Comparison of ENCODE assay signal across 1 cellular context in the genomic region with DNA sequence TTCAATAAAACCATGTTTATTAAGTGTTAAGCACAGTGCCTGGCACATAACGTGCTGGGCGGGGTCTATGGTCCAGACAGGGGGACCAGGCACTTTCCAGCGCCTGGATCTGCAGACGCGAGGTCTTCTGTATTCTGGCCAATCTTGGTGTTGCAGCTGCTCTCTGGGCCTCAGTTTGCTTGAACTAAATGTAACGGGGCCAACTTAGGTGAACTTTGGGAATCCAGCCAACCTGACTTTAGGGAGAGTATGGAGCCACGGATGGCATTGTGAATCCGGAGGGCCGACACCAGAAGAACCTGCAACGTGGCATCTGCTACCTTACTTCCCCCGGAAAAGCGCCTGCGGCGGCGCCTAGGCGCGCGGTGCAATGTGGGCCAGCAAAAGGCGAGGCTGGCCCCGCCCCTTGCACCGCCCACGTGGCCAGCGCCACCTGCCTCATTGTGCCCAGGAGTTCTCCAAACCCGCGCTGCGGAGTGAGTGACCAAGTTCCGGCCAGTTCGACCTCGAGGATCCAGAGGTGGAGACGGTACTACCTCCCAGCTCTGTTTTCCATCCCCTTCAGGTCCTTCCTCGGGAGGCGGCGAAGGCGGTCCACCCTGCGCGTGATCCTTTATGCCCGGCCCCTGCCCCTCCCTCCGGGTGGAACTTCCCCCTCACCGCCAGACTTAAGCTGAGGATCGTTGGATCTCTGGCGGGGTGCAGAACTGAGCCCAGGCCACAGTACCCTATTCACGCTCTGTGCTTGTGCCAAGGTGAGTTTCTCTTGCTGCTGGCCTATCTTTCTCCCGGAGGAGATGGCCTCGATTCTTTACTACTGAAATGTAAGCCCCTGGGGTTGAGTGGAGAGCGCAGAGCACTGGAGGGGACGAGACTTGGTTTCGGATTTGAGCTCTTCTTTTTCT.
TF ChIP-seq lines count a peak whose summit lies in the region.

A gene (plus strand): TSS at position 426 of the 905 bp plus-strand sequence. CDS start 10,969 bp downstream, outside the sequence.

TF ChIP-seq in GM12878, 131 proteins besides CTCF, POLR2A, EP300 and RAD21 (continued from another document and continues in another):
- TF ChIP-seq, protein P1, sequence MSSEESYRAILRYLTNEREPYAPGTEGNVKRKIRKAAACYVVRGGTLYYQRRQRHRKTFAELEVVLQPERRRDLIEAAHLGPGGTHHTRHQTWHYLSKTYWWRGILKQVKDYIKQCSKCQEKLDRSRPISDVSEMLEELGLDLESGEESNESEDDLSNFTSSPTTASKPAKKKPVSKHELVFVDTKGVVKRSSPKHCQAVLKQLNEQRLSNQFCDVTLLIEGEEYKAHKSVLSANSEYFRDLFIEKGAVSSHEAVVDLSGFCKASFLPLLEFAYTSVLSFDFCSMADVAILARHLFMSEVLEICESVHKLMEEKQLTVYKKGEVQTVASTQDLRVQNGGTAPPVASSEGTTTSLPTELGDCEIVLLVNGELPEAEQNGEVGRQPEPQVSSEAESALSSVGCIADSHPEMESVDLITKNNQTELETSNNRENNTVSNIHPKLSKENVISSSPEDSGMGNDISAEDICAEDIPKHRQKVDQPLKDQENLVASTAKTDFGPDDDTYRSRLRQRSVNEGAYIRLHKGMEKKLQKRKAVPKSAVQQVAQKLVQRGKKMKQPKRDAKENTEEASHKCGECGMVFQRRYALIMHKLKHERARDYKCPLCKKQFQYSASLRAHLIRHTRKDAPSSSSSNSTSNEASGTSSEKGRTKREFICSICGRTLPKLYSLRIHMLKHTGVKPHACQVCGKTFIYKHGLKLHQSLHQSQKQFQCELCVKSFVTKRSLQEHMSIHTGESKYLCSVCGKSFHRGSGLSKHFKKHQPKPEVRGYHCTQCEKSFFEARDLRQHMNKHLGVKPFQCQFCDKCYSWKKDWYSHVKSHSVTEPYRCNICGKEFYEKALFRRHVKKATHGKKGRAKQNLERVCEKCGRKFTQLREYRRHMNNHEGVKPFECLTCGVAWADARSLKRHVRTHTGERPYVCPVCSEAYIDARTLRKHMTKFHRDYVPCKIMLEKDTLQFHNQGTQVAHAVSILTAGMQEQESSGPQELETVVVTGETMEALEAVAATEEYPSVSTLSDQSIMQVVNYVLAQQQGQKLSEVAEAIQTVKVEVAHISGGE (CRISPR knock-in tag; IDR thresholded peaks at IDR 0.05): no peak
- TF ChIP-seq, protein P2, sequence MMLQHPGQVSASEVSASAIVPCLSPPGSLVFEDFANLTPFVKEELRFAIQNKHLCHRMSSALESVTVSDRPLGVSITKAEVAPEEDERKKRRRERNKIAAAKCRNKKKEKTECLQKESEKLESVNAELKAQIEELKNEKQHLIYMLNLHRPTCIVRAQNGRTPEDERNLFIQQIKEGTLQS (IDR thresholded peaks at IDR 0.05; ENCODE audit: borderline replicate concordance, extremely low read depth, low read depth, low read length): peak; percentile 49; the same call in 1 of the 2 replicates
- TF ChIP-seq GATAD2B (conservative IDR thresholded peaks at IDR 0.05; ENCODE audit: low read depth): peak; percentile 85; the same call in 1 of the 2 replicates
- TF ChIP-seq ZNF217 (IDR thresholded peaks at IDR 0.05): no peak
- TF ChIP-seq ESRRA (IDR thresholded peaks at IDR 0.05; ENCODE audit: low read length): no peak
- no peak for TF ChIP-seq SIX5 (IDR thresholded peaks at IDR 0.05; ENCODE audit: low read depth, low read length, severe bottlenecking)
- peak; percentile 78 to 86 for TF ChIP-seq BHLHE40 (IDR thresholded peaks at IDR 0.05; ENCODE audit: borderline replicate concordance in 1 of 2, low read depth in 2 of 2, low read length in 1 of 2)
- no peak for TF ChIP-seq EED (IDR thresholded peaks at IDR 0.05; ENCODE audit: low read depth)
- TF ChIP-seq, protein P3, sequence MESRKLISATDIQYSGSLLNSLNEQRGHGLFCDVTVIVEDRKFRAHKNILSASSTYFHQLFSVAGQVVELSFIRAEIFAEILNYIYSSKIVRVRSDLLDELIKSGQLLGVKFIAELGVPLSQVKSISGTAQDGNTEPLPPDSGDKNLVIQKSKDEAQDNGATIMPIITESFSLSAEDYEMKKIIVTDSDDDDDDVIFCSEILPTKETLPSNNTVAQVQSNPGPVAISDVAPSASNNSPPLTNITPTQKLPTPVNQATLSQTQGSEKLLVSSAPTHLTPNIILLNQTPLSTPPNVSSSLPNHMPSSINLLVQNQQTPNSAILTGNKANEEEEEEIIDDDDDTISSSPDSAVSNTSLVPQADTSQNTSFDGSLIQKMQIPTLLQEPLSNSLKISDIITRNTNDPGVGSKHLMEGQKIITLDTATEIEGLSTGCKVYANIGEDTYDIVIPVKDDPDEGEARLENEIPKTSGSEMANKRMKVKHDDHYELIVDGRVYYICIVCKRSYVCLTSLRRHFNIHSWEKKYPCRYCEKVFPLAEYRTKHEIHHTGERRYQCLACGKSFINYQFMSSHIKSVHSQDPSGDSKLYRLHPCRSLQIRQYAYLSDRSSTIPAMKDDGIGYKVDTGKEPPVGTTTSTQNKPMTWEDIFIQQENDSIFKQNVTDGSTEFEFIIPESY (IDR thresholded peaks at IDR 0.05): peak; percentile 87
- TF ChIP-seq MYB (IDR thresholded peaks at IDR 0.05; ENCODE audit: borderline replicate concordance, low read depth, low read length): no peak
- TF ChIP-seq ZNF274 (IDR thresholded peaks at IDR 0.05; ENCODE audit: insufficient read depth, insufficient read length): no peak
- TF ChIP-seq, protein P4, sequence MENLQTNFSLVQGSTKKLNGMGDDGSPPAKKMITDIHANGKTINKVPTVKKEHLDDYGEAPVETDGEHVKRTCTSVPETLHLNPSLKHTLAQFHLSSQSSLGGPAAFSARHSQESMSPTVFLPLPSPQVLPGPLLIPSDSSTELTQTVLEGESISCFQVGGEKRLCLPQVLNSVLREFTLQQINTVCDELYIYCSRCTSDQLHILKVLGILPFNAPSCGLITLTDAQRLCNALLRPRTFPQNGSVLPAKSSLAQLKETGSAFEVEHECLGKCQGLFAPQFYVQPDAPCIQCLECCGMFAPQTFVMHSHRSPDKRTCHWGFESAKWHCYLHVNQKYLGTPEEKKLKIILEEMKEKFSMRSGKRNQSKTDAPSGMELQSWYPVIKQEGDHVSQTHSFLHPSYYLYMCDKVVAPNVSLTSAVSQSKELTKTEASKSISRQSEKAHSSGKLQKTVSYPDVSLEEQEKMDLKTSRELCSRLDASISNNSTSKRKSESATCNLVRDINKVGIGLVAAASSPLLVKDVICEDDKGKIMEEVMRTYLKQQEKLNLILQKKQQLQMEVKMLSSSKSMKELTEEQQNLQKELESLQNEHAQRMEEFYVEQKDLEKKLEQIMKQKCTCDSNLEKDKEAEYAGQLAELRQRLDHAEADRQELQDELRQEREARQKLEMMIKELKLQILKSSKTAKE (IDR thresholded peaks at IDR 0.05; ENCODE audit: low read depth, poor library complexity, severe bottlenecking): peak; percentile 22
- no peak for TF ChIP-seq NFYA (IDR thresholded peaks at IDR 0.05; ENCODE audit: borderline replicate concordance, low read depth, low read length)
- TF ChIP-seq, protein P5, sequence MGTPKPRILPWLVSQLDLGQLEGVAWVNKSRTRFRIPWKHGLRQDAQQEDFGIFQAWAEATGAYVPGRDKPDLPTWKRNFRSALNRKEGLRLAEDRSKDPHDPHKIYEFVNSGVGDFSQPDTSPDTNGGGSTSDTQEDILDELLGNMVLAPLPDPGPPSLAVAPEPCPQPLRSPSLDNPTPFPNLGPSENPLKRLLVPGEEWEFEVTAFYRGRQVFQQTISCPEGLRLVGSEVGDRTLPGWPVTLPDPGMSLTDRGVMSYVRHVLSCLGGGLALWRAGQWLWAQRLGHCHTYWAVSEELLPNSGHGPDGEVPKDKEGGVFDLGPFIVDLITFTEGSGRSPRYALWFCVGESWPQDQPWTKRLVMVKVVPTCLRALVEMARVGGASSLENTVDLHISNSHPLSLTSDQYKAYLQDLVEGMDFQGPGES (IDR thresholded peaks at IDR 0.05): no peak
- TF ChIP-seq BCL11A (IDR thresholded peaks at IDR 0.05; ENCODE audit: low read depth, low read length): no peak
- TF ChIP-seq, protein P6, sequence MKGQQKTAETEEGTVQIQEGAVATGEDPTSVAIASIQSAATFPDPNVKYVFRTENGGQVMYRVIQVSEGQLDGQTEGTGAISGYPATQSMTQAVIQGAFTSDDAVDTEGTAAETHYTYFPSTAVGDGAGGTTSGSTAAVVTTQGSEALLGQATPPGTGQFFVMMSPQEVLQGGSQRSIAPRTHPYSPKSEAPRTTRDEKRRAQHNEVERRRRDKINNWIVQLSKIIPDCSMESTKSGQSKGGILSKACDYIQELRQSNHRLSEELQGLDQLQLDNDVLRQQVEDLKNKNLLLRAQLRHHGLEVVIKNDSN (IDR thresholded peaks at IDR 0.05; ENCODE audit: borderline replicate concordance, extremely low read length, insufficient read depth, low read depth, low read length): peak; percentile 91
- no peak for TF ChIP-seq BMI1 (IDR thresholded peaks at IDR 0.05; ENCODE audit: borderline replicate concordance)
- TF ChIP-seq, protein P7, sequence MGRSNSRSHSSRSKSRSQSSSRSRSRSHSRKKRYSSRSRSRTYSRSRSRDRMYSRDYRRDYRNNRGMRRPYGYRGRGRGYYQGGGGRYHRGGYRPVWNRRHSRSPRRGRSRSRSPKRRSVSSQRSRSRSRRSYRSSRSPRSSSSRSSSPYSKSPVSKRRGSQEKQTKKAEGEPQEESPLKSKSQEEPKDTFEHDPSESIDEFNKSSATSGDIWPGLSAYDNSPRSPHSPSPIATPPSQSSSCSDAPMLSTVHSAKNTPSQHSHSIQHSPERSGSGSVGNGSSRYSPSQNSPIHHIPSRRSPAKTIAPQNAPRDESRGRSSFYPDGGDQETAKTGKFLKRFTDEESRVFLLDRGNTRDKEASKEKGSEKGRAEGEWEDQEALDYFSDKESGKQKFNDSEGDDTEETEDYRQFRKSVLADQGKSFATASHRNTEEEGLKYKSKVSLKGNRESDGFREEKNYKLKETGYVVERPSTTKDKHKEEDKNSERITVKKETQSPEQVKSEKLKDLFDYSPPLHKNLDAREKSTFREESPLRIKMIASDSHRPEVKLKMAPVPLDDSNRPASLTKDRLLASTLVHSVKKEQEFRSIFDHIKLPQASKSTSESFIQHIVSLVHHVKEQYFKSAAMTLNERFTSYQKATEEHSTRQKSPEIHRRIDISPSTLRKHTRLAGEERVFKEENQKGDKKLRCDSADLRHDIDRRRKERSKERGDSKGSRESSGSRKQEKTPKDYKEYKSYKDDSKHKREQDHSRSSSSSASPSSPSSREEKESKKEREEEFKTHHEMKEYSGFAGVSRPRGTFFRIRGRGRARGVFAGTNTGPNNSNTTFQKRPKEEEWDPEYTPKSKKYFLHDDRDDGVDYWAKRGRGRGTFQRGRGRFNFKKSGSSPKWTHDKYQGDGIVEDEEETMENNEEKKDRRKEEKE (IDR thresholded peaks at IDR 0.05): no peak
- TF ChIP-seq RFX5 (IDR thresholded peaks at IDR 0.05; ENCODE audit: low read depth, low read length): 0 out of 2 replicates have a peak, but pooled peaks have one; percentile 25
- TF ChIP-seq NFIC (IDR thresholded peaks at IDR 0.05; ENCODE audit: low read depth, low read length): no peak
- peak; percentile 72 for TF ChIP-seq GABPA (IDR thresholded peaks at IDR 0.05; ENCODE audit: low read depth)
- no peak; the same call in 1 of the 2 replicates for TF ChIP-seq HCFC1 (IDR thresholded peaks at IDR 0.05; ENCODE audit: low read length)
- peak; percentile 94 for TF ChIP-seq KLF5 (IDR thresholded peaks at IDR 0.05; ENCODE audit: partially characterized antibody)
- no peak for TF ChIP-seq ZNF622 (IDR thresholded peaks at IDR 0.05)
- peak; percentile 60; the same call in 1 of the 2 replicates for TF ChIP-seq ZNF207 (IDR thresholded peaks at IDR 0.05; ENCODE audit: borderline replicate concordance)
- TF ChIP-seq ASH2L (IDR thresholded peaks at IDR 0.05; ENCODE audit: borderline replicate concordance, low read depth): no peak
- TF ChIP-seq, protein P8, sequence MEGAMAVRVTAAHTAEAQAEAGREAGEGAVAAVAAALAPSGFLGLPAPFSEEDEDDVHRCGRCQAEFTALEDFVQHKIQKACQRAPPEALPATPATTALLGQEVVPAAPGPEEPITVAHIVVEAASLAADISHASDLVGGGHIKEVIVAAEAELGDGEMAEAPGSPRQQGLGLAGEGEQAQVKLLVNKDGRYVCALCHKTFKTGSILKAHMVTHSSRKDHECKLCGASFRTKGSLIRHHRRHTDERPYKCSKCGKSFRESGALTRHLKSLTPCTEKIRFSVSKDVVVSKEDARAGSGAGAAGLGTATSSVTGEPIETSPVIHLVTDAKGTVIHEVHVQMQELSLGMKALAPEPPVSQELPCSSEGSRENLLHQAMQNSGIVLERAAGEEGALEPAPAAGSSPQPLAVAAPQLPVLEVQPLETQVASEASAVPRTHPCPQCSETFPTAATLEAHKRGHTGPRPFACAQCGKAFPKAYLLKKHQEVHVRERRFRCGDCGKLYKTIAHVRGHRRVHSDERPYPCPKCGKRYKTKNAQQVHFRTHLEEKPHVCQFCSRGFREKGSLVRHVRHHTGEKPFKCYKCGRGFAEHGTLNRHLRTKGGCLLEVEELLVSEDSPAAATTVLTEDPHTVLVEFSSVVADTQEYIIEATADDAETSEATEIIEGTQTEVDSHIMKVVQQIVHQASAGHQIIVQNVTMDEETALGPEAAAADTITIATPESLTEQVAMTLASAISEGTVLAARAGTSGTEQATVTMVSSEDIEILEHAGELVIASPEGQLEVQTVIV (IDR thresholded peaks at IDR 0.05; ENCODE audit: borderline replicate concordance, partially characterized antibody): no peak
- no peak for TF ChIP-seq SMARCA5 (IDR thresholded peaks at IDR 0.05)
- TF ChIP-seq TCF12 (IDR thresholded peaks at IDR 0.05; ENCODE audit: low read depth, low read length): peak; percentile 84
- TF ChIP-seq, protein P9, sequence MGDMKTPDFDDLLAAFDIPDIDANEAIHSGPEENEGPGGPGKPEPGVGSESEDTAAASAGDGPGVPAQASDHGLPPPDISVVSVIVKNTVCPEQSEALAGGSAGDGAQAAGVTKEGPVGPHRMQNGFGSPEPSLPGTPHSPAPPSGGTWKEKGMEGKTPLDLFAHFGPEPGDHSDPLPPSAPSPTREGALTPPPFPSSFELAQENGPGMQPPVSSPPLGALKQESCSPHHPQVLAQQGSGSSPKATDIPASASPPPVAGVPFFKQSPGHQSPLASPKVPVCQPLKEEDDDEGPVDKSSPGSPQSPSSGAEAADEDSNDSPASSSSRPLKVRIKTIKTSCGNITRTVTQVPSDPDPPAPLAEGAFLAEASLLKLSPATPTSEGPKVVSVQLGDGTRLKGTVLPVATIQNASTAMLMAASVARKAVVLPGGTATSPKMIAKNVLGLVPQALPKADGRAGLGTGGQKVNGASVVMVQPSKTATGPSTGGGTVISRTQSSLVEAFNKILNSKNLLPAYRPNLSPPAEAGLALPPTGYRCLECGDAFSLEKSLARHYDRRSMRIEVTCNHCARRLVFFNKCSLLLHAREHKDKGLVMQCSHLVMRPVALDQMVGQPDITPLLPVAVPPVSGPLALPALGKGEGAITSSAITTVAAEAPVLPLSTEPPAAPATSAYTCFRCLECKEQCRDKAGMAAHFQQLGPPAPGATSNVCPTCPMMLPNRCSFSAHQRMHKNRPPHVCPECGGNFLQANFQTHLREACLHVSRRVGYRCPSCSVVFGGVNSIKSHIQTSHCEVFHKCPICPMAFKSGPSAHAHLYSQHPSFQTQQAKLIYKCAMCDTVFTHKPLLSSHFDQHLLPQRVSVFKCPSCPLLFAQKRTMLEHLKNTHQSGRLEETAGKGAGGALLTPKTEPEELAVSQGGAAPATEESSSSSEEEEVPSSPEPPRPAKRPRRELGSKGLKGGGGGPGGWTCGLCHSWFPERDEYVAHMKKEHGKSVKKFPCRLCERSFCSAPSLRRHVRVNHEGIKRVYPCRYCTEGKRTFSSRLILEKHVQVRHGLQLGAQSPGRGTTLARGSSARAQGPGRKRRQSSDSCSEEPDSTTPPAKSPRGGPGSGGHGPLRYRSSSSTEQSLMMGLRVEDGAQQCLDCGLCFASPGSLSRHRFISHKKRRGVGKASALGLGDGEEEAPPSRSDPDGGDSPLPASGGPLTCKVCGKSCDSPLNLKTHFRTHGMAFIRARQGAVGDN (IDR thresholded peaks at IDR 0.05): peak; percentile 98
- TF ChIP-seq CREM (IDR thresholded peaks at IDR 0.05; ENCODE audit: low read depth): 0 out of 2 replicates have a peak, but pooled peaks have one; percentile 28
